21 cellular contexts compared by ENCODE assay signal in genomic region chr22:42425337-42425988, GRCh38. TPM values are rescaled to one million over a fixed set of nuclear protein-coding genes. Genes with fewer than 3 reads are reported as not detected.
DNase-seq lines count a peak whose midpoint lies in the region; ATAC-seq and TF ChIP-seq lines count a peak whose summit lies in the region.
"Had no signal": no experiment of that assay in that cellular context is flagged by ENCODE, and none has a peak within 500 bp of the region (broad histone marks: within the 10 kb centered on the region; RNA-seq: fewer than 3 reads in every experiment).

No MANE protein-coding gene starts in this region.

- H3K9me3 ChIP-seq in DND-41 (ENCODE audit: insufficient read depth, low read length, severe bottlenecking), result no peaks in the 10 kb centered on the region
- H3K9me3 ChIP-seq: MG63, SJSA1 had no signal

- no peak overlapping the region for H3K27ac ChIP-seq in DND-41 (ENCODE audit: low read length)
- H3K27ac ChIP-seq: hepatocyte, SJSA1 had no signal

- ATAC-seq in DND-41 (ENCODE audit: insufficient read depth, low read depth) (0 out of 3 replicates have a peak, but pooled peaks have one; percentile 37), GM21825 (IDR thresholded peaks at IDR 0.05; ENCODE audit: unreplicated experiment) (no peak)
- ATAC-seq in stimulated activated naive CD8-positive, alpha-beta T cell treated with anti-CD3 and anti-CD28 coated beads, Interleukin-15, Interleukin-2, amounts not matched to agents 100 U/mL and 50 U/mL, for 24 hours, result no peak
- ATAC-seq: naive thymus-derived CD4-positive, alpha-beta T cell; T-helper 17 cell; WTC11 had no signal

- in situ Hi-C loops in SK-MEL-5 (cut with HindIII; ENCODE audit: low pct_unique_long_range_greater_than_20kb, low sequenced_read_pairs), result no loop called here

- H4K20me1 ChIP-seq in DND-41 (ENCODE audit: insufficient read depth, low read length), result no peaks in the 10 kb centered on the region

- H3K4me1 Mint-ChIP-seq in mesothelial cell of epicardium, result peaks cover 30% of the 10 kb centered on the region

- no peak overlapping the region for H3K4me3 Mint-ChIP-seq in mesothelial cell of epicardium
- H3K4me3 Mint-ChIP-seq: activated CD4-positive, alpha-beta memory T cell treated with anti-CD3 and anti-CD28 coated beads, Interleukin-2, amount 10 ng/mL, durations not matched to agents 7 days and 5 days; activated naive CD8-positive, alpha-beta T cell; activated T-cell treated with anti-CD3 and anti-CD28 coated beads, Interleukin-2, amount 50 U/mL, for 24 hours; naive thymus-derived CD4-positive, alpha-beta T cell; T-helper 17 cell; WTC11 had no signal

- no peaks in the 10 kb centered on the region for H3K4me1 ChIP-seq in DND-41 (ENCODE audit: insufficient read depth, low read length)
- H3K4me1 ChIP-seq: SJSA1 had no signal

- H3K4me3 ChIP-seq in DND-41 (ENCODE audit: low read depth in 1 of 2, low read length in 2 of 2), result no peak overlapping the region
- H3K4me3 ChIP-seq: hepatocyte, MG63, SJSA1, smooth muscle cell had no signal

- H3K4me2 ChIP-seq in DND-41 (ENCODE audit: insufficient read depth, low read length), result no peak overlapping the region
- H3K4me2 ChIP-seq: hepatocyte, smooth muscle cell had no signal

- no peak overlapping the region for H2AFZ ChIP-seq in DND-41 (ENCODE audit: low read depth, low read length)
- H2AFZ ChIP-seq: hepatocyte had no signal

- peaks cover 14% of the 10 kb centered on the region for H3K27me3 ChIP-seq in DND-41 (ENCODE audit: insufficient read depth, low read length, poor library complexity)
- H3K27me3 ChIP-seq: hepatocyte, MG63, SJSA1 had no signal

- H3K79me2 ChIP-seq in DND-41 (ENCODE audit: insufficient read depth, low read length), result no peaks in the 10 kb centered on the region
- H3K79me2 ChIP-seq: hepatocyte had no signal

- H3K36me3 Mint-ChIP-seq in mesothelial cell of epicardium, result no peaks in the 10 kb centered on the region
- H3K36me3 Mint-ChIP-seq: activated naive CD8-positive, alpha-beta T cell; naive thymus-derived CD4-positive, alpha-beta T cell; WTC11 had no signal

- H3K27me3 Mint-ChIP-seq in mesothelial cell of epicardium (ENCODE audit: low read depth), result no peaks in the 10 kb centered on the region

- peak; percentile 49 for DNase-seq in NCI-H2196 (lab: John Stamatoyannopoulos, UW; ENCODE audit: unreplicated experiment)
- DNase-seq in NCI-H2196 treated with DMSO at 0.1 percent for 48 hours (lab: John Stamatoyannopoulos, UW; ENCODE audit: unreplicated experiment), result no peak
- DNase-seq in DND-41, result no peak
- DNase-seq in SK-MEL-5 (ENCODE audit: low read depth, low spot score), result peak; percentile 19
- no peak for DNase-seq in mesothelial cell of epicardium (ENCODE audit: low spot score in 2 of 2, unreplicated experiment in 2 of 2)
- DNase-seq in stimulated activated naive CD8-positive, alpha-beta T cell treated with anti-CD3 and anti-CD28 coated beads, Interleukin-15, Interleukin-2, amounts not matched to agents 100 U/mL and 50 U/mL, for 24 hours, result no peak
- DNase-seq in NCI-H1092 treated with DMSO at 0.1 percent for 48 hours (lab: John Stamatoyannopoulos, UW), result no peak
- DNase-seq: activated CD4-positive, alpha-beta memory T cell treated with anti-CD3 and anti-CD28 coated beads, Interleukin-2, amount 10 ng/mL, durations not matched to agents 7 days and 5 days; activated T-cell treated with anti-CD3 and anti-CD28 coated beads, Interleukin-2, amount 50 U/mL, for 24 hours; MG63; naive thymus-derived CD4-positive, alpha-beta T cell; NCI-H2029 treated with DMSO at 0.1 percent for 48 hours; NCI-H774; stimulated activated CD4-positive, alpha-beta T cell treated with anti-CD3 and anti-CD28 coated beads, Interleukin-4, amount 100 ng/mL, for 4 hours; T-helper 17 cell had no signal

- H3K9ac ChIP-seq in DND-41 (ENCODE audit: low read depth, low read length), result no peak overlapping the region

- H3K27ac Mint-ChIP-seq in mesothelial cell of epicardium, result peak overlapping the region; percentile 10
- H3K27ac Mint-ChIP-seq: activated CD4-positive, alpha-beta memory T cell treated with anti-CD3 and anti-CD28 coated beads, Interleukin-2, amount 10 ng/mL, durations not matched to agents 7 days and 5 days; activated naive CD8-positive, alpha-beta T cell; activated T-cell treated with anti-CD3 and anti-CD28 coated beads, Interleukin-2, amount 50 U/mL, for 24 hours; T-helper 17 cell; WTC11 had no signal

- H3K36me3 ChIP-seq in DND-41 (ENCODE audit: insufficient read depth, low read length), result no peaks in the 10 kb centered on the region
- H3K36me3 ChIP-seq: MG63, SJSA1 had no signal

- TF ChIP-seq CTCF in DND-41 (IDR thresholded peaks at IDR 0.05; ENCODE audit: borderline replicate concordance, extremely low read depth, low read length, poor library complexity, severe bottlenecking) (no peak), mesothelial cell of epicardium (IDR thresholded peaks at IDR 0.05; ENCODE audit: unreplicated experiment) (no peak)

- H3K9me3 Mint-ChIP-seq in mesothelial cell of epicardium, result no peaks in the 10 kb centered on the region
- H3K9me3 Mint-ChIP-seq: activated CD4-positive, alpha-beta memory T cell treated with anti-CD3 and anti-CD28 coated beads, Interleukin-2, amount 10 ng/mL, durations not matched to agents 7 days and 5 days; activated T-cell treated with anti-CD3 and anti-CD28 coated beads, Interleukin-2, amount 50 U/mL, for 24 hours; naive thymus-derived CD4-positive, alpha-beta T cell; WTC11 had no signal

RNA-seq across cellular contexts. Expression of gene NFAM1, which starts 6.7 kb away (rescaled TPM):
- not detected in 2 replicates for total RNA-seq in SK-MEL-5 (2014; rRNA removed; shearing (Covaris generic))
- polyA plus RNA-seq in SK-MEL-5 (2015; cell fraction: cytosol; rRNA removed), result not detected in 2 replicates
- not detected in 2 replicates for polyA plus RNA-seq in SK-MEL-5 (2015; cell fraction: nucleus; rRNA removed)
- 0.27 to 0.34 TPM (median 0.32 TPM) in 3 replicates for total RNA-seq in mesothelial cell of epicardium
- total RNA-seq: SJSA1, smooth muscle cell had no signal
- polyA plus RNA-seq: smooth muscle cell had no signal

Comparison
In these comparisons a context has a peak if more than half of its experiments do, and no peak if none do; other contexts are left out.
1. DNase-seq: peak in NCI-H2196 (single experiment) and SK-MEL-5 (single experiment); none in NCI-H2196 treated with DMSO at 0.1 percent for 48 hours (single experiment), DND-41 (single experiment), mesothelial cell of epicardium (0 of 2), stimulated activated naive CD8-positive, alpha-beta T cell treated with anti-CD3 and anti-CD28 coated beads, Interleukin-15, Interleukin-2, amounts not matched to agents 100 U/mL and 50 U/mL, for 24 hours (single experiment) and NCI-H1092 treated with DMSO at 0.1 percent for 48 hours (single experiment).